In genomic region chr12:58419905-58420304, GRCh38 we compare ENCODE assay signal across 1 cellular context.
TF ChIP-seq lines count a peak whose summit lies in the region.

No MANE protein-coding gene starts in this region.

TF ChIP-seq in HepG2, 621 proteins besides CTCF, POLR2A, EP300 and RAD21:
- no peak for TF ChIP-seq PHB2 (IDR thresholded peaks at IDR 0.05; ENCODE audit: partially characterized antibody)
- no peak for TF ChIP-seq ATM (IDR thresholded peaks at IDR 0.05; ENCODE audit: borderline replicate concordance)
- TF ChIP-seq KLF6 (CRISPR knock-in tag; IDR thresholded peaks at IDR 0.05): no peak
- no peak for TF ChIP-seq ZNF788 (CRISPR knock-in tag; IDR thresholded peaks at IDR 0.05; ENCODE audit: borderline replicate concordance)
- no peak for TF ChIP-seq MEF2D (CRISPR knock-in tag; IDR thresholded peaks at IDR 0.05)
- no peak for TF ChIP-seq AHR (CRISPR knock-in tag; IDR thresholded peaks at IDR 0.05)
- TF ChIP-seq RARA (CRISPR knock-in tag; IDR thresholded peaks at IDR 0.05): no peak
- TF ChIP-seq SOX6 (IDR thresholded peaks at IDR 0.05): no peak
- no peak for TF ChIP-seq SOX6 (CRISPR knock-in tag; IDR thresholded peaks at IDR 0.05)
- no peak for TF ChIP-seq PTBP1 (IDR thresholded peaks at IDR 0.05; ENCODE audit: low read depth, low read length, poor library complexity, severe bottlenecking)
- TF ChIP-seq, protein P1, sequence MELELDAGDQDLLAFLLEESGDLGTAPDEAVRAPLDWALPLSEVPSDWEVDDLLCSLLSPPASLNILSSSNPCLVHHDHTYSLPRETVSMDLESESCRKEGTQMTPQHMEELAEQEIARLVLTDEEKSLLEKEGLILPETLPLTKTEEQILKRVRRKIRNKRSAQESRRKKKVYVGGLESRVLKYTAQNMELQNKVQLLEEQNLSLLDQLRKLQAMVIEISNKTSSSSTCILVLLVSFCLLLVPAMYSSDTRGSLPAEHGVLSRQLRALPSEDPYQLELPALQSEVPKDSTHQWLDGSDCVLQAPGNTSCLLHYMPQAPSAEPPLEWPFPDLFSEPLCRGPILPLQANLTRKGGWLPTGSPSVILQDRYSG (CRISPR knock-in tag; IDR thresholded peaks at IDR 0.05): no peak
- TF ChIP-seq PCBP1 (IDR thresholded peaks at IDR 0.05; ENCODE audit: borderline replicate concordance, low read depth, low read length): no peak
- no peak for TF ChIP-seq ZNF557 (CRISPR knock-in tag; IDR thresholded peaks at IDR 0.05)
- no peak for TF ChIP-seq RFXAP (CRISPR knock-in tag; IDR thresholded peaks at IDR 0.05; ENCODE audit: borderline replicate concordance)
